Comparison of ENCODE assay signal across 8 cellular contexts in genomic region chr13:43787998-43788397, GRCh38. TPM values are rescaled to one million over a fixed set of nuclear protein-coding genes. Genes with fewer than 3 reads are reported as not detected.
DNase-seq lines count a peak whose midpoint lies in the region; ATAC-seq and TF ChIP-seq lines count a peak whose summit lies in the region.

No MANE protein-coding gene starts in this region.

- intact Hi-C loops in prostate gland (cut with DNase I) = loop anchor here (5.0 to 10.0 kb wide), 5 partner anchors 243 to 701 kb away; no protein-coding TSS in a partner anchor

- ATAC-seq in GM19467 (IDR thresholded peaks at IDR 0.05; ENCODE audit: unreplicated experiment) (no peak), HG02763 (IDR thresholded peaks at IDR 0.05; ENCODE audit: unreplicated experiment) (no peak), GM19351 (IDR thresholded peaks at IDR 0.05; ENCODE audit: unreplicated experiment) (no peak)

- WGBS in endodermal cell (ENCODE audit: insufficient coverage in 1 of 2, insufficient read length in 1 of 2), 2 experiments = 49% methylated on average over 2 of the region's 2 CpGs; no CpG with 5 or more reads in 1 of the 2 experiments
- 66% methylated on average over 2 of the region's 2 CpGs for WGBS in prostate gland

- H3K9me3 ChIP-seq in endodermal cell (ENCODE audit: control insufficient read depth, low read length) (no peaks in the 10 kb centered on the region), prostate gland (no peaks in the 10 kb centered on the region)

- H3K4me3 Mint-ChIP-seq in endodermal cell = peak overlapping the region; percentile 63

- H3K27me3 Mint-ChIP-seq in endodermal cell (ENCODE audit: insufficient read depth) = peaks cover 58% of the 10 kb centered on the region

- no peak overlapping the region for H3K27ac Mint-ChIP-seq in endodermal cell

- H3K27me3 ChIP-seq in endodermal cell (ENCODE audit: control insufficient read depth, insufficient read depth, low read length, poor library complexity, severe bottlenecking) (peaks cover 53% of the 10 kb centered on the region), prostate gland (replicated peaks; ENCODE audit: insufficient read depth) (no peaks in the 10 kb centered on the region)

- TF ChIP-seq CTCF in endodermal cell (conservative IDR thresholded peaks at IDR 0.05) = peak; percentile 37
- TF ChIP-seq CTCF in prostate gland (IDR thresholded peaks at IDR 0.05) = peak in 3 of 4 experiments; percentile 14 to 17 (median 17)

- DNase-seq in SIG-M5 treated with dmso at 0.1 percent for 504 hours (lab: John Stamatoyannopoulos, UW; ENCODE audit: unreplicated experiment) (peak; percentile 2), SIG-M5 (lab: John Stamatoyannopoulos, UW) (no peak), NCI-H526 (lab: John Stamatoyannopoulos, UW) (peak; percentile 83 to 90), endodermal cell (no peak), prostate gland (ENCODE audit: low spot score) (no peak)

- H3K4me1 Mint-ChIP-seq in endodermal cell = peaks cover 5% of the 10 kb centered on the region

- H3K4me3 ChIP-seq in endodermal cell (ENCODE audit: low read length) = no peak overlapping the region
- H3K4me3 ChIP-seq in prostate gland = no peak overlapping the region

- no peaks in the 10 kb centered on the region for H3K36me3 ChIP-seq in endodermal cell (ENCODE audit: control insufficient read depth, insufficient read depth, low read length)
- H3K36me3 ChIP-seq in prostate gland = no peaks in the 10 kb centered on the region

- H3K36me3 Mint-ChIP-seq in endodermal cell (ENCODE audit: low read depth) = no peaks in the 10 kb centered on the region

- no peak overlapping the region for H3K27ac ChIP-seq in endodermal cell (ENCODE audit: low read depth, low read length)
- no peak overlapping the region for H3K27ac ChIP-seq in prostate gland

- H3K4me1 ChIP-seq in endodermal cell (ENCODE audit: control insufficient read depth, insufficient read depth, low read length) = no peaks in the 10 kb centered on the region
- H3K4me1 ChIP-seq in prostate gland (replicated peaks) = no peaks in the 10 kb centered on the region

- no peak for TF ChIP-seq POLR2A in prostate gland (IDR thresholded peaks at IDR 0.05)

- no peaks in the 10 kb centered on the region for H3K9me3 Mint-ChIP-seq in endodermal cell

- no peak overlapping the region for H3K9ac ChIP-seq in endodermal cell (ENCODE audit: extremely low read depth, low read length, poor library complexity, severe bottlenecking)

RNA-seq across cellular contexts. Expression of gene ENOX1, which starts 1.2 kb away (rescaled TPM):
- total RNA-seq in endodermal cell (under 1 TPM in 1 of 2 donors, not detected in 1; 0.33 TPM), prostate gland (1 to 10 TPM; 4.5 to 5.3 TPM)
- polyA plus RNA-seq in endodermal cell (2013, experiment 1 of 2) = 2.2 TPM
- 2.9 TPM for polyA plus RNA-seq in endodermal cell (2013, experiment 2 of 2)

Comparison
In these comparisons a context has a peak if more than half of its experiments do, and no peak if none do; other contexts are left out.
1. DNase-seq: peak in SIG-M5 treated with dmso at 0.1 percent for 504 hours (single experiment) and NCI-H526 (2 of 2); none in SIG-M5 (single experiment), endodermal cell (single experiment) and prostate gland (single experiment).
2. RNA of gene ENOX1, which starts 1.2 kb away (total RNA-seq): 4.5 to 5.3 TPM in prostate gland; 0.33 TPM in endodermal cell; every median in the first group is over 4 times any median in the second.